Comparison of ENCODE assay signal across 11 cellular contexts in the genomic region with DNA sequence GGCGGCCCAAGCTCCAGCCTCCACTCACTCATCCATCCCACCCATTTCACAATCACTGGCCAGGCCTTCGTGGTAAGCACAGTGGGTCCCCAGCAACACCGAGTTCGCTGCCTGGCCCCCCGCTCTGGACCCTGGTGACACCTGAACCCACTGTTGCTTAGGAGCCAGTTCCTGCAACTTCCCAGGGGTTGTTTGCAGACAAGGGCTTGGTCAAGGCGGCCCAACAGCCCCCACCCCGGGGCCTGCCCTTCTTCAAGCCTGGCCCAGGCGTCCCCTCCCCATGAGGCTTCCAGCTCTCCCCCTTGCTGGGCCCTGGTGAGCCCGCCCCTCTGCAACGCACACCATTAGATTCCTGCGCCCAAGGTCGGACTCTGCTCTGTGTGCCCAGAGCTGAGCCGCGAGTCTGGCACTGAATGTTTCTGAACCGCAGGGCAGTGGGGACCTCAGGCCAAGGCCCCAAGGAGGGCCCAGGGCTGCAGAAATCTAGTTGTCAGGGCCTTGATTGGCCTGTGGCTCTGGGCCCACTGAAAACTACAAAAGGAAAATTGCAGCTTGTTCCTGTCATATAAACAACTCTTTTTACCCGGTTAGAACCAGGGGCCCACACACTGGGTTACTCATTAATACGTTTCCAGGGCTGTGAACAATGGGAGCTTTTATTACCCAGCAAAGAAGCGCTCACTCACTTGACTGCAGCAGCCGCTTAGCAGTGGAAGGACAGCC. TPM values are rescaled to one million over a fixed set of nuclear protein-coding genes. Genes with fewer than 3 reads are reported as not detected.
DNase-seq lines count a peak whose midpoint lies in the region; ATAC-seq and TF ChIP-seq lines count a peak whose summit lies in the region.
"Had no signal": no experiment of that assay in that cellular context is flagged by ENCODE, and none has a peak within 500 bp of the region (broad histone marks: within the 10 kb centered on the region; RNA-seq: fewer than 3 reads in every experiment).

No MANE protein-coding gene starts in this region.

- H3K9me3 ChIP-seq in Peyer's patch (no peaks in the 10 kb centered on the region), suprapubic skin (no peaks in the 10 kb centered on the region)

- no peak for TF ChIP-seq EP300 in suprapubic skin (IDR thresholded peaks at IDR 0.05)

- no peak for ATAC-seq in HG03159 (IDR thresholded peaks at IDR 0.05; ENCODE audit: unreplicated experiment)
- no peak for ATAC-seq in GM19328 (IDR thresholded peaks at IDR 0.05; ENCODE audit: unreplicated experiment)

- TF ChIP-seq POLR2A in Peyer's patch (IDR thresholded peaks at IDR 0.05) (peak; percentile 39 to 66), suprapubic skin (IDR thresholded peaks at IDR 0.05) (no peak)

- TF ChIP-seq CTCF in Peyer's patch (IDR thresholded peaks at IDR 0.05): no peak
- TF ChIP-seq CTCF in kidney epithelial cell (IDR thresholded peaks at IDR 0.05; ENCODE audit: insufficient read depth, low read length, poor library complexity, severe bottlenecking): no peak
- no peak for TF ChIP-seq CTCF in suprapubic skin (IDR thresholded peaks at IDR 0.05)

- H3K4me1 ChIP-seq in Peyer's patch (peaks cover 0 to 46% (median 12%) of the 10 kb centered on the region in 4 donors), suprapubic skin (peaks cover 47% of the 10 kb centered on the region)

- WGBS in suprapubic skin: 74% methylated on average over 12 of the region's 19 CpGs

- H3K27ac ChIP-seq in Peyer's patch (peak overlapping the region in 3 of 4 donors; percentile 76 to 100 (median 95)), suprapubic skin (peak overlapping the region; percentile 65)
- H3K27ac ChIP-seq: KMS-11 had no signal

- H3K27me3 ChIP-seq in Peyer's patch (no peaks in the 10 kb centered on the region), kidney epithelial cell (ENCODE audit: control insufficient read depth, insufficient read depth, low read length) (no peaks in the 10 kb centered on the region), suprapubic skin (no peaks in the 10 kb centered on the region)

- H3K4me3 ChIP-seq in Peyer's patch (peak overlapping the region in 2 of 4 donors; percentile 3 to 5), kidney epithelial cell (ENCODE audit: low read depth, low read length) (no peak overlapping the region), suprapubic skin (no peak overlapping the region)

- DNase-seq in NCI-H1417 (lab: John Stamatoyannopoulos, UW) (peak in 2 of 3 experiments; percentile 41 to 74), NCI-H1417 treated with DMSO at 0.1 percent for 48 hours (lab: John Stamatoyannopoulos, UW) (no peak), Peyer's patch (peak in 2 of 3 donors; percentile 81 to 88), kidney epithelial cell (ENCODE audit: low read depth) (peak; percentile 74), suprapubic skin (ENCODE audit: low spot score in 2 of 2) (no peak), DMS114 treated with DMSO at 0.1 percent for 48 hours (lab: John Stamatoyannopoulos, UW; ENCODE audit: unreplicated experiment) (no peak)
- DNase-seq: stimulated activated CD4-positive, alpha-beta T cell treated with anti-CD3 and anti-CD28 coated beads, Interleukin-2, amount 100 ng/mL, for 48 hours had no signal

- peaks cover 0 to 10% (median 0%) of the 10 kb centered on the region in 3 donors for H3K36me3 ChIP-seq in Peyer's patch
- H3K36me3 ChIP-seq in kidney epithelial cell (ENCODE audit: control insufficient read depth, insufficient read depth, low read length): no peaks in the 10 kb centered on the region
- H3K36me3 ChIP-seq in suprapubic skin: peaks cover 7% of the 10 kb centered on the region

RNA-seq across cellular contexts. Expression of a gene that starts 2.1 kb away (rescaled TPM):
- total RNA-seq in Peyer's patch (10 to 100 TPM; 15.9 to 41.3 (median 24.7) TPM), kidney epithelial cell (14.1 and 15.5 TPM in 2 replicates), suprapubic skin (10 to 100 TPM; 11.6 to 55.2 (median 13.2) TPM)

RNA-seq across cellular contexts. Expression of a gene that starts 5.5 kb away (rescaled TPM):
- total RNA-seq in Peyer's patch (10 to 100 TPM in 1 of 4 donors, 1 to 10 TPM in 2, not detected in 1; 2.3 to 23.1 (median 2.5) TPM), kidney epithelial cell (0.75 TPM in 1 of 2 replicates, not detected in the other), suprapubic skin (10 to 100 TPM; 13.3 to 20.8 (median 15.4) TPM)
- total RNA-seq: A172 had no signal

RNA-seq across cellular contexts. Expression of a gene that starts 23.0 kb away (rescaled TPM):
- 100 to 1,000 TPM; 102 to 146 (median 133) TPM for total RNA-seq in Peyer's patch
- 14.3 and 14.9 TPM in 2 replicates for total RNA-seq in kidney epithelial cell
- total RNA-seq in suprapubic skin: 1 to 10 TPM; 4.1 to 9.1 (median 6.3) TPM

Comparison
In these comparisons a context has a peak if more than half of its experiments do, and no peak if none do; other contexts are left out.
1. DNase-seq: peak in NCI-H1417 (2 of 3), Peyer's patch (2 of 3) and kidney epithelial cell (single experiment); none in NCI-H1417 treated with DMSO at 0.1 percent for 48 hours (single experiment), suprapubic skin (0 of 2) and DMS114 treated with DMSO at 0.1 percent for 48 hours (single experiment).
2. POLR2A ChIP-seq: peak in Peyer's patch (2 of 2); none in suprapubic skin (0 of 2).